20 cellular contexts compared by ENCODE assay signal in genomic region chr18:40911582-40912254, GRCh38.
DNase-seq lines count a peak whose midpoint lies in the region; ATAC-seq, FAIRE-seq and TF ChIP-seq lines count a peak whose summit lies in the region.
"Had no signal": no experiment of that assay in that cellular context is flagged by ENCODE, and none has a peak within 500 bp of the region (broad histone marks: within the 10 kb centered on the region; RNA-seq: fewer than 3 reads in every experiment).

No MANE protein-coding gene starts in this region.

- CTCF ChIA-PET in A549 (lab: Yijun Ruan, JAX) = no interaction called here
- CTCF ChIA-PET in CD8-positive, alpha-beta memory T cell (lab: Charles Lee) = no interaction called here

- no peak for FAIRE-seq in A549 (lab: Jason Lieb, UNC)

- no peaks in the 10 kb centered on the region for H3K36me3 ChIP-seq in CD8-positive, alpha-beta memory T cell (ENCODE audit: insufficient read depth, low read length)
- no peaks in the 10 kb centered on the region for H3K36me3 ChIP-seq in esophagus squamous epithelium
- H3K36me3 ChIP-seq: left lung, SJSA1 had no signal

- no peak for TF ChIP-seq RAD21 in A549 (conservative IDR thresholded peaks at IDR 0.05 in 1 of 2, IDR thresholded peaks at IDR 0.05 in 1 of 2)

- TF ChIP-seq CTCF in A549 (IDR thresholded peaks at IDR 0.05) = no peak
- no peak for TF ChIP-seq CTCF in astrocyte of the spinal cord (IDR thresholded peaks at IDR 0.05; ENCODE audit: low read depth, low read length)
- no peak for TF ChIP-seq CTCF in esophagus squamous epithelium (IDR thresholded peaks at IDR 0.05)

- no peaks in the 10 kb centered on the region for H3K36me3 Mint-ChIP-seq in CD8-positive, alpha-beta memory T cell

- ATAC-seq in A549 = no peak
- ATAC-seq: activated CD4-positive, alpha-beta T cell treated with anti-CD3 and anti-CD28 coated beads for 36 hours; left lung; psoas muscle had no signal

- TF ChIP-seq POLR2A in A549 (IDR thresholded peaks at IDR 0.05; ENCODE audit: low read length) (no peak), esophagus squamous epithelium (IDR thresholded peaks at IDR 0.05) (no peak)

- peaks cover 3 to 26% (median 15%) of the 10 kb centered on the region in 5 donors for H3K9me3 Mint-ChIP-seq in CD8-positive, alpha-beta memory T cell

- POLR2A ChIA-PET in A549 (lab: Yijun Ruan, JAX) = no interaction called here
- POLR2A ChIA-PET in CD8-positive, alpha-beta memory T cell (lab: Charles Lee) = no interaction called here

- no peak overlapping the region for H3K4me2 ChIP-seq in A549

- no peaks in the 10 kb centered on the region for H3K27me3 ChIP-seq in CD8-positive, alpha-beta memory T cell (ENCODE audit: insufficient read depth, low read length, poor library complexity, severe bottlenecking)
- H3K27me3 ChIP-seq in esophagus squamous epithelium = no peaks in the 10 kb centered on the region
- H3K27me3 ChIP-seq: left lung, SJSA1 had no signal

- H3K9me3 ChIP-seq in A549 (no peaks in the 10 kb centered on the region), esophagus squamous epithelium (no peaks in the 10 kb centered on the region)
- no peaks in the 10 kb centered on the region for H3K9me3 ChIP-seq in CD8-positive, alpha-beta memory T cell (ENCODE audit: low read length)
- H3K9me3 ChIP-seq: Caco-2, left lung, psoas muscle, SJSA1 had no signal

- DNase-seq in A549 (ENCODE audit: low read depth in 1 of 2, low spot score in 1 of 2) (peak in 1 of 2 experiments; percentile 7), HS-5 (ENCODE audit: low read depth) (peak; percentile 9), astrocyte of the spinal cord (ENCODE audit: low read depth, low spot score) (peak; percentile 45), fibroblast of the conjunctiva (ENCODE audit: low read depth) (peak; percentile 78), esophagus squamous epithelium (lab: John Stamatoyannopoulos, UW) (no peak), putamen (ENCODE audit: low spot score) (no peak), HuH-7.5 (ENCODE audit: low spot score) (no peak)
- DNase-seq in CD8-positive, alpha-beta memory T cell = no peak
- DNase-seq: activated CD4-positive, alpha-beta T cell treated with anti-CD3 and anti-CD28 coated beads for 36 hours; activated effector memory CD4-positive, alpha-beta T cell treated with anti-CD3 and anti-CD28 coated beads, Interleukin-2, amount 50 U/mL, for 16 hours; anterior cingulate cortex; Caco-2; dermis blood vessel endothelial cell; H7; left lung; NCI-H1694; NCI-H510A treated with DMSO at 0.1 percent for 48 hours; psoas muscle; T-helper 9 cell had no signal

- no peak overlapping the region for H3K4me3 ChIP-seq in A549
- no peak overlapping the region for H3K4me3 ChIP-seq in astrocyte of the spinal cord (ENCODE audit: low read depth, low read length)
- H3K4me3 ChIP-seq in CD8-positive, alpha-beta memory T cell (ENCODE audit: low read length) = no peak overlapping the region
- no peak overlapping the region for H3K4me3 ChIP-seq in esophagus squamous epithelium
- H3K4me3 ChIP-seq: left lung, psoas muscle, SJSA1 had no signal

- TF ChIP-seq EP300 in A549 (IDR thresholded peaks at IDR 0.05) = no peak

- no peaks in the 10 kb centered on the region for H3K4me1 Mint-ChIP-seq in CD8-positive, alpha-beta memory T cell
- H3K4me1 Mint-ChIP-seq: activated CD4-positive, alpha-beta T cell treated with anti-CD3 and anti-CD28 coated beads for 36 hours had no signal

- no peak overlapping the region for H3K27ac Mint-ChIP-seq in CD8-positive, alpha-beta memory T cell
- H3K27ac Mint-ChIP-seq: activated CD4-positive, alpha-beta T cell treated with anti-CD3 and anti-CD28 coated beads for 36 hours had no signal

- peak overlapping the region; percentile 21 to 53; a peak in 4 of 6 replicates for H3K27ac ChIP-seq in A549
- no peak overlapping the region for H3K27ac ChIP-seq in CD8-positive, alpha-beta memory T cell (ENCODE audit: low read depth, low read length)
- H3K27ac ChIP-seq in esophagus squamous epithelium = no peak overlapping the region
- H3K27ac ChIP-seq: left lung, psoas muscle, SJSA1 had no signal

- intact Hi-C loops in esophagus squamous epithelium (cut with DNase I) = no loop called here

- H3K4me3 Mint-ChIP-seq in CD8-positive, alpha-beta memory T cell = no peak overlapping the region
- H3K4me3 Mint-ChIP-seq: activated CD4-positive, alpha-beta T cell treated with anti-CD3 and anti-CD28 coated beads for 36 hours had no signal

- WGBS in A549 (ENCODE audit: missing lambda C conversion rate) = 11% methylated on average over 4 of the region's 4 CpGs
- WGBS in esophagus squamous epithelium, 2 donors = 63 to 68% methylated on average over 4 of the region's 4 CpGs

- H3K27me3 Mint-ChIP-seq in CD8-positive, alpha-beta memory T cell = peaks cover 0 to 1% of the 10 kb centered on the region in 2 donors
- H3K27me3 Mint-ChIP-seq: activated CD4-positive, alpha-beta T cell treated with anti-CD3 and anti-CD28 coated beads for 36 hours had no signal

- in situ Hi-C loops in astrocyte of the spinal cord (cut with HindIII; ENCODE audit: low sequenced_read_pairs) = no loop called here

- no peaks in the 10 kb centered on the region for H3K4me1 ChIP-seq in A549
- no peaks in the 10 kb centered on the region for H3K4me1 ChIP-seq in CD8-positive, alpha-beta memory T cell (ENCODE audit: insufficient read depth, low read length)
- H3K4me1 ChIP-seq in esophagus squamous epithelium = no peaks in the 10 kb centered on the region
- H3K4me1 ChIP-seq: Caco-2, left lung, psoas muscle had no signal

TF ChIP-seq in A549, 52 proteins besides CTCF, POLR2A, EP300 and RAD21:
- no peak for TF ChIP-seq MAZ (IDR thresholded peaks at IDR 0.05; ENCODE audit: borderline replicate concordance, low read depth, low read length)
- TF ChIP-seq, protein P1, sequence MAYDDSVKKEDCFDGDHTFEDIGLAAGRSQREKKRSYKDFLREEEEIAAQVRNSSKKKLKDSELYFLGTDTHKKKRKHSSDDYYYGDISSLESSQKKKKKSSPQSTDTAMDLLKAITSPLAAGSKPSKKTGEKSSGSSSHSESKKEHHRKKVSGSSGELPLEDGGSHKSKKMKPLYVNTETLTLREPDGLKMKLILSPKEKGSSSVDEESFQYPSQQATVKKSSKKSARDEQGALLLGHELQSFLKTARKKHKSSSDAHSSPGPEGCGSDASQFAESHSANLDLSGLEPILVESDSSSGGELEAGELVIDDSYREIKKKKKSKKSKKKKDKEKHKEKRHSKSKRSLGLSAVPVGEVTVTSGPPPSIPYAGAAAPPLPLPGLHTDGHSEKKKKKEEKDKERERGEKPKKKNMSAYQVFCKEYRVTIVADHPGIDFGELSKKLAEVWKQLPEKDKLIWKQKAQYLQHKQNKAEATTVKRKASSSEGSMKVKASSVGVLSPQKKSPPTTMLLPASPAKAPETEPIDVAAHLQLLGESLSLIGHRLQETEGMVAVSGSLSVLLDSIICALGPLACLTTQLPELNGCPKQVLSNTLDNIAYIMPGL (CRISPR knock-in tag; IDR thresholded peaks at IDR 0.05; ENCODE audit: borderline replicate concordance) = no peak
- TF ChIP-seq, protein P2, sequence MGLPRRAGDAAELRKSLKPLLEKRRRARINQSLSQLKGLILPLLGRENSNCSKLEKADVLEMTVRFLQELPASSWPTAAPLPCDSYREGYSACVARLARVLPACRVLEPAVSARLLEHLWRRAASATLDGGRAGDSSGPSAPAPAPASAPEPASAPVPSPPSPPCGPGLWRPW (IDR thresholded peaks at IDR 0.05) = no peak
- TF ChIP-seq CHD2 (IDR thresholded peaks at IDR 0.05; ENCODE audit: low read length, partially characterized antibody) = no peak
- no peak for TF ChIP-seq MAFK (IDR thresholded peaks at IDR 0.05; ENCODE audit: partially characterized antibody)
- TF ChIP-seq ZC3H11A (IDR thresholded peaks at IDR 0.05) = no peak
- TF ChIP-seq, protein P3, sequence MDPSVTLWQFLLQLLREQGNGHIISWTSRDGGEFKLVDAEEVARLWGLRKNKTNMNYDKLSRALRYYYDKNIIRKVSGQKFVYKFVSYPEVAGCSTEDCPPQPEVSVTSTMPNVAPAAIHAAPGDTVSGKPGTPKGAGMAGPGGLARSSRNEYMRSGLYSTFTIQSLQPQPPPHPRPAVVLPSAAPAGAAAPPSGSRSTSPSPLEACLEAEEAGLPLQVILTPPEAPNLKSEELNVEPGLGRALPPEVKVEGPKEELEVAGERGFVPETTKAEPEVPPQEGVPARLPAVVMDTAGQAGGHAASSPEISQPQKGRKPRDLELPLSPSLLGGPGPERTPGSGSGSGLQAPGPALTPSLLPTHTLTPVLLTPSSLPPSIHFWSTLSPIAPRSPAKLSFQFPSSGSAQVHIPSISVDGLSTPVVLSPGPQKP (IDR thresholded peaks at IDR 0.05; ENCODE audit: low read depth, low read length) = no peak
- no peak for TF ChIP-seq MAX (IDR thresholded peaks at IDR 0.05)
- no peak for TF ChIP-seq ZNF302 (CRISPR knock-in tag; IDR thresholded peaks at IDR 0.05)
- no peak for TF ChIP-seq RNF2 (IDR thresholded peaks at IDR 0.05; ENCODE audit: borderline replicate concordance, low read depth)
- TF ChIP-seq POLR2AphosphoS2 (conservative IDR thresholded peaks at IDR 0.05; ENCODE audit: low read length) = no peak
- TF ChIP-seq ZFP36 (IDR thresholded peaks at IDR 0.05; ENCODE audit: borderline replicate concordance, partially characterized antibody) = no peak
- no peak for TF ChIP-seq ESRRA (IDR thresholded peaks at IDR 0.05; ENCODE audit: borderline replicate concordance, low read length)
- TF ChIP-seq CBX2 (IDR thresholded peaks at IDR 0.05; ENCODE audit: borderline replicate concordance, low read depth) = no peak
TF ChIP-seq in A549: peak in this region for 0.

Comparison
In these comparisons a context has a peak if more than half of its experiments do, and no peak if none do; other contexts are left out.
1. DNase-seq: peak in HS-5 (single experiment), astrocyte of the spinal cord (single experiment) and fibroblast of the conjunctiva (single experiment); none in CD8-positive, alpha-beta memory T cell (0 of 5), esophagus squamous epithelium (single experiment), putamen (single experiment) and HuH-7.5 (single experiment).
2. H3K27ac ChIP-seq: peak in A549 (2 of 2); none in CD8-positive, alpha-beta memory T cell (single experiment) and esophagus squamous epithelium (0 of 4).